ENCODE assay signal across 25 cellular contexts in genomic region chr10:68829952-68830351, GRCh38.
"Had no signal": no experiment of that assay in that cellular context is flagged by ENCODE, and none has a peak within 500 bp of the region (broad histone marks: within the 10 kb centered on the region; RNA-seq: fewer than 3 reads in every experiment).

No MANE protein-coding gene starts in this region.

- H3K27ac Mint-ChIP-seq: activated CD8-positive, alpha-beta T cell treated with anti-CD3 and anti-CD28 coated beads for 36 hours; activated T-cell treated with anti-CD3 and anti-CD28 coated beads, Interleukin-2, amount 50 U/mL, for 72 hours; activated T-helper 2 cell treated with anti-CD3 and anti-CD28 coated beads, Interferon-gamma antibody, Interleukin-2, Interleukin-4, amounts not matched to agents 10 μg/mL and 5 μg/mL and 100 μg/mL, durations not matched to agents 14 hours and 24 hours and 36 hours had no signal

- H3K9me3 Mint-ChIP-seq: activated CD8-positive, alpha-beta T cell treated with anti-CD3 and anti-CD28 coated beads for 36 hours; activated T-cell treated with anti-CD3 and anti-CD28 coated beads, Interleukin-2, amount 50 U/mL, for 72 hours; activated T-helper 2 cell treated with anti-CD3 and anti-CD28 coated beads, Interferon-gamma antibody, Interleukin-2, Interleukin-4, amounts not matched to agents 10 μg/mL and 5 μg/mL and 100 μg/mL, durations not matched to agents 14 hours and 24 hours and 36 hours had no signal

- H3K4me3 ChIP-seq: MG63, Peyer's patch, SJCRH30 had no signal

- H3K9me3 ChIP-seq: MG63, Peyer's patch, SJCRH30, SK-N-SH had no signal

- H3K36me3 ChIP-seq: MG63, Peyer's patch, SJCRH30 had no signal

- H3K9ac ChIP-seq: KMS-11, SK-N-SH had no signal

- H3K9me2 ChIP-seq: SK-N-SH had no signal

- H3K27me3 ChIP-seq: Peyer's patch, SJCRH30 had no signal

- H3K4me2 ChIP-seq: KMS-11, SK-N-SH had no signal

- DNase-seq: activated CD4-positive, alpha-beta T cell treated with anti-CD3 and anti-CD28 coated beads for 4 hours; activated CD8-positive, alpha-beta memory T cell treated with anti-CD3 and anti-CD28 coated beads, Interleukin-2, amount 50 U/mL, for 4 hours; activated CD8-positive, alpha-beta T cell treated with anti-CD3 and anti-CD28 coated beads for 36 hours; activated gamma-delta T cell treated with Interleukin-2 at 50 U/mL for 16 hours; activated naive CD4-positive, alpha-beta T cell treated with anti-CD3 and anti-CD28 coated beads, Interleukin-2, amount 50 U/mL, for 16 hours; activated T-cell treated with anti-CD3 and anti-CD28 coated beads, Interleukin-2, amount 50 U/mL, for 72 hours; central memory CD4-positive, alpha-beta T cell; MG63; NCI-H1105; NCI-H1436 treated with DMSO at 0.1 percent for 48 hours; NCI-H187 treated with DMSO at 0.1 percent for 48 hours; NCI-H2081 treated with DMSO at 0.1 percent for 48 hours; NCI-H2171 treated with DMSO at 0.1 percent for 48 hours; NCI-H345; NCI-H510A; NCI-H526 treated with DMSO at 0.1 percent for 48 hours; NCI-H82; NK-92 treated with Interleukin-12 subunit alpha and Interleukin-12 subunit beta, amount 100 ng/mL, for 24 hours; Peyer's patch; Right ventricle myocardium superior; SJCRH30; SK-N-SH; T-helper 1 cell had no signal

- H3K4me3 Mint-ChIP-seq: activated CD8-positive, alpha-beta T cell treated with anti-CD3 and anti-CD28 coated beads for 36 hours; activated T-cell treated with anti-CD3 and anti-CD28 coated beads, Interleukin-2, amount 50 U/mL, for 72 hours had no signal

- H3K4me1 ChIP-seq: SJCRH30 had no signal
